In genomic region chr16:73572135-73572534, GRCh38 we compare ENCODE assay signal across 15 cellular contexts.
DNase-seq lines count a peak whose midpoint lies in the region; ATAC-seq and TF ChIP-seq lines count a peak whose summit lies in the region.
"Had no signal": no experiment of that assay in that cellular context is flagged by ENCODE, and none has a peak within 500 bp of the region (broad histone marks: within the 10 kb centered on the region; RNA-seq: fewer than 3 reads in every experiment).

No MANE protein-coding gene starts in this region.

- H3K4me1 Mint-ChIP-seq in CD4-positive, alpha-beta memory T cell, result no peaks in the 10 kb centered on the region

- intact Hi-C loops in adrenal gland (cut with DNase I), result no loop called here
- intact Hi-C loops in stomach (cut with DNase I; ENCODE audit: low total_unique reads), result no loop called here
- intact Hi-C loops in CD4-positive, alpha-beta memory T cell (cut with micrococcal nuclease), result no loop called here

- H3K27me3 ChIP-seq in adrenal gland (no peaks in the 10 kb centered on the region), stomach (peaks cover 0 to 11% (median 0%) of the 10 kb centered on the region in 3 donors)
- H3K27me3 ChIP-seq in CD4-positive, alpha-beta memory T cell (ENCODE audit: insufficient read depth, low read length), result no peaks in the 10 kb centered on the region

- H3K4me1 ChIP-seq in adrenal gland (replicated peaks in 1 of 2) (no peaks in the 10 kb centered on the region), stomach (no peaks in the 10 kb centered on the region)
- no peaks in the 10 kb centered on the region for H3K4me1 ChIP-seq in CD4-positive, alpha-beta memory T cell (ENCODE audit: insufficient read depth, low read length)

- CTCF ChIA-PET in CD4-positive, alpha-beta memory T cell (lab: Charles Lee; ENCODE audit: partially characterized antibody), result no interaction called here

- H3K9me3 Mint-ChIP-seq in CD4-positive, alpha-beta memory T cell, result peaks cover 0 to 7% (median 3%) of the 10 kb centered on the region in 8 donors
- H3K9me3 Mint-ChIP-seq: nephron; T-helper 1 cell treated with Interleukin-12 subunit alpha and Interleukin-12 subunit beta and Interleukin-4 antibody, amounts not matched to agents 30 μg/mL and 1 μg/mL, for 36 hours had no signal

- no peak for ATAC-seq in HG03175 (IDR thresholded peaks at IDR 0.05; ENCODE audit: unreplicated experiment)
- ATAC-seq: stimulated activated naive CD8-positive, alpha-beta T cell treated with anti-CD3 and anti-CD28 coated beads, Interleukin-15, Interleukin-2, amounts not matched to agents 100 U/mL and 50 U/mL, for 24 hours had no signal

- H3K36me3 ChIP-seq in adrenal gland (replicated peaks in 1 of 2) (no peaks in the 10 kb centered on the region), stomach (no peaks in the 10 kb centered on the region)
- no peaks in the 10 kb centered on the region for H3K36me3 ChIP-seq in CD4-positive, alpha-beta memory T cell (ENCODE audit: insufficient read depth, low read length)
- H3K36me3 ChIP-seq: MG63 had no signal

- H3K27me3 Mint-ChIP-seq in CD4-positive, alpha-beta memory T cell, result no peaks in the 10 kb centered on the region

- TF ChIP-seq EP300 in stomach (IDR thresholded peaks at IDR 0.05), result no peak

- no peak overlapping the region for H3K4me3 Mint-ChIP-seq in CD4-positive, alpha-beta memory T cell
- H3K4me3 Mint-ChIP-seq: nephron; T-helper 1 cell treated with Interleukin-12 subunit alpha and Interleukin-12 subunit beta and Interleukin-4 antibody, amounts not matched to agents 30 μg/mL and 1 μg/mL, for 36 hours had no signal

- 20 to 35% (median 26%) methylated on average over 4 of the region's 4 CpGs for WGBS in adrenal gland, 4 donors
- 24 to 41% (median 29%) methylated on average over 4 of the region's 4 CpGs for WGBS in stomach, 5 donors

- H3K9me3 ChIP-seq in adrenal gland (replicated peaks in 1 of 3), result no peaks in the 10 kb centered on the region
- no peaks in the 10 kb centered on the region for H3K9me3 ChIP-seq in stomach
- no peaks in the 10 kb centered on the region for H3K9me3 ChIP-seq in CD4-positive, alpha-beta memory T cell (ENCODE audit: control insufficient read depth in 1 of 2, low read length in 2 of 2)
- H3K9me3 ChIP-seq: MG63 had no signal

- peak; percentile 44 for DNase-seq in NCI-H82 (lab: John Stamatoyannopoulos, UW)
- no peak for DNase-seq in NCI-H82 treated with DMSO at 0.1 percent for 48 hours (lab: John Stamatoyannopoulos, UW; ENCODE audit: unreplicated experiment)
- DNase-seq in adrenal gland, result peak; percentile 59 to 95 (median 84)
- peak; percentile 2 for DNase-seq in kidney glomerular epithelial cell (lab: John Stamatoyannopoulos, UW)
- peak; percentile 58 for DNase-seq in stomach
- DNase-seq in CD4-positive, alpha-beta memory T cell, result no peak
- no peak for DNase-seq in NCI-H446 treated with DMSO at 0.1 percent for 48 hours (lab: John Stamatoyannopoulos, UW)
- DNase-seq: effector CD4-positive, alpha-beta T cell; HCEC 1CT; MG63; NCI-H774; stimulated activated naive CD8-positive, alpha-beta T cell treated with anti-CD3 and anti-CD28 coated beads, Interleukin-15, Interleukin-2, amounts not matched to agents 100 U/mL and 50 U/mL, for 24 hours had no signal

- H3K4me3 ChIP-seq in adrenal gland (no peak overlapping the region), stomach (no peak overlapping the region)
- no peak overlapping the region for H3K4me3 ChIP-seq in CD4-positive, alpha-beta memory T cell (ENCODE audit: low read length in 2 of 2)
- H3K4me3 ChIP-seq: MG63 had no signal

- no peak overlapping the region for H3K27ac Mint-ChIP-seq in CD4-positive, alpha-beta memory T cell
- H3K27ac Mint-ChIP-seq: T-helper 1 cell treated with Interleukin-12 subunit alpha and Interleukin-12 subunit beta and Interleukin-4 antibody, amounts not matched to agents 30 μg/mL and 1 μg/mL, for 36 hours had no signal

- TF ChIP-seq POLR2A in adrenal gland (IDR thresholded peaks at IDR 0.05) (no peak), stomach (IDR thresholded peaks at IDR 0.05) (no peak)

- H3K27ac ChIP-seq in adrenal gland (no peak overlapping the region), stomach (no peak overlapping the region)
- H3K27ac ChIP-seq in CD4-positive, alpha-beta memory T cell (ENCODE audit: low read depth, low read length), result no peak overlapping the region

- no peak for TF ChIP-seq CTCF in adrenal gland (IDR thresholded peaks at IDR 0.05)
- TF ChIP-seq CTCF in stomach (IDR thresholded peaks at IDR 0.05), result no peak

- POLR2A ChIA-PET in CD4-positive, alpha-beta memory T cell (lab: Charles Lee; ENCODE audit: partially characterized antibody), result no interaction called here

- no peaks in the 10 kb centered on the region for H3K36me3 Mint-ChIP-seq in CD4-positive, alpha-beta memory T cell

Comparison
In these comparisons a context has a peak if more than half of its experiments do, and no peak if none do; other contexts are left out.
1. DNase-seq: peak in NCI-H82 (single experiment), adrenal gland (7 of 7), kidney glomerular epithelial cell (single experiment) and stomach (single experiment); none in NCI-H82 treated with DMSO at 0.1 percent for 48 hours (single experiment), CD4-positive, alpha-beta memory T cell (0 of 5) and NCI-H446 treated with DMSO at 0.1 percent for 48 hours (single experiment).